Comparison of ENCODE assay signal across 8 cellular contexts in genomic region chr1:229070168-229070567, GRCh38.
DNase-seq lines count a peak whose midpoint lies in the region; ATAC-seq and TF ChIP-seq lines count a peak whose summit lies in the region.

No MANE protein-coding gene starts in this region.

- H3K27ac Mint-ChIP-seq in activated CD4-positive, alpha-beta memory T cell treated with anti-CD3 and anti-CD28 coated beads, Interleukin-2, amount 10 ng/mL, durations not matched to agents 7 days and 5 days = no peak overlapping the region

- H3K27me3 Mint-ChIP-seq in activated CD4-positive, alpha-beta memory T cell treated with anti-CD3 and anti-CD28 coated beads, Interleukin-2, amount 10 ng/mL, durations not matched to agents 7 days and 5 days = peaks cover 7% of the 10 kb centered on the region

- H3K4me1 Mint-ChIP-seq in activated CD4-positive, alpha-beta memory T cell treated with anti-CD3 and anti-CD28 coated beads, Interleukin-2, amount 10 ng/mL, durations not matched to agents 7 days and 5 days = peaks cover 28% of the 10 kb centered on the region

- DNase-seq in BE2C (peak; percentile 93), NCI-H2029 treated with DMSO at 0.1 percent for 48 hours (lab: John Stamatoyannopoulos, UW) (peak; percentile 70), caudate nucleus (lab: John Stamatoyannopoulos, UW) (peak in 47 of 61 donors; percentile 2 to 92 (median 56)), mesenteric fat pad (ENCODE audit: low spot score) (peak; percentile 92), GF-D8 (lab: John Stamatoyannopoulos, UW) (no peak), NCI-H82 treated with DMSO at 0.1 percent for 48 hours (lab: John Stamatoyannopoulos, UW; ENCODE audit: unreplicated experiment) (no peak)
- DNase-seq in activated CD4-positive, alpha-beta memory T cell treated with anti-CD3 and anti-CD28 coated beads, Interleukin-2, amount 10 ng/mL, durations not matched to agents 7 days and 5 days = no peak

- TF ChIP-seq CTCF in BE2C (IDR thresholded peaks at IDR 0.05; ENCODE audit: low read depth, low read length) = no peak

- H3K4me1 ChIP-seq in BE2C = peaks cover 8% of the 10 kb centered on the region

- ATAC-seq in HG03354 (IDR thresholded peaks at IDR 0.05; ENCODE audit: poor library complexity, severe bottlenecking, unreplicated experiment) = no peak

- no peak overlapping the region for H3K4me3 Mint-ChIP-seq in activated CD4-positive, alpha-beta memory T cell treated with anti-CD3 and anti-CD28 coated beads, Interleukin-2, amount 10 ng/mL, durations not matched to agents 7 days and 5 days

- no peaks in the 10 kb centered on the region for H3K9me3 ChIP-seq in BE2C

- no peak overlapping the region for H3K4me3 ChIP-seq in BE2C (ENCODE audit: low read depth, low read length)

- H3K36me3 ChIP-seq in BE2C = no peaks in the 10 kb centered on the region

- no peaks in the 10 kb centered on the region for H3K36me3 Mint-ChIP-seq in activated CD4-positive, alpha-beta memory T cell treated with anti-CD3 and anti-CD28 coated beads, Interleukin-2, amount 10 ng/mL, durations not matched to agents 7 days and 5 days (ENCODE audit: low read depth)

- no peaks in the 10 kb centered on the region for H3K27me3 ChIP-seq in BE2C

- no peak overlapping the region for H3K27ac ChIP-seq in caudate nucleus (ENCODE audit: low read depth, low read length)

- POLR2A ChIA-PET in activated CD4-positive, alpha-beta memory T cell treated with anti-CD3 and anti-CD28 coated beads, Interleukin-2, amount 10 ng/mL, durations not matched to agents 7 days and 5 days (lab: Charles Lee) = no interaction called here

- no peaks in the 10 kb centered on the region for H3K9me3 Mint-ChIP-seq in activated CD4-positive, alpha-beta memory T cell treated with anti-CD3 and anti-CD28 coated beads, Interleukin-2, amount 10 ng/mL, durations not matched to agents 7 days and 5 days

- CTCF ChIA-PET in activated CD4-positive, alpha-beta memory T cell treated with anti-CD3 and anti-CD28 coated beads, Interleukin-2, amount 10 ng/mL, durations not matched to agents 7 days and 5 days (lab: Charles Lee) = no interaction called here

Comparison
In these comparisons a context has a peak if more than half of its experiments do, and no peak if none do; other contexts are left out.
1. DNase-seq: peak in BE2C (single experiment), NCI-H2029 treated with DMSO at 0.1 percent for 48 hours (single experiment), caudate nucleus (47 of 61) and mesenteric fat pad (single experiment); none in activated CD4-positive, alpha-beta memory T cell treated with anti-CD3 and anti-CD28 coated beads, Interleukin-2, amount 10 ng/mL, durations not matched to agents 7 days and 5 days (single experiment), GF-D8 (single experiment) and NCI-H82 treated with DMSO at 0.1 percent for 48 hours (single experiment).